Comparison of ENCODE assay signal across 12 cellular contexts in genomic region chr13:112895521-112896465, GRCh38.
DNase-seq lines count a peak whose midpoint lies in the region; ATAC-seq and TF ChIP-seq lines count a peak whose summit lies in the region.
"Had no signal": no experiment of that assay in that cellular context is flagged by ENCODE, and none has a peak within 500 bp of the region (broad histone marks: within the 10 kb centered on the region; RNA-seq: fewer than 3 reads in every experiment).

No MANE protein-coding gene starts in this region.

- H4K20me1 ChIP-seq in PC-9 (ENCODE audit: insufficient read depth): no peaks in the 10 kb centered on the region

- DNase-seq in heart right ventricle (no peak), Right ventricle myocardium superior (no peak), NOMO-1 (lab: John Stamatoyannopoulos, UW; ENCODE audit: unreplicated experiment in 2 of 2) (peak; percentile 15 to 98), Ammon's horn (ENCODE audit: low spot score) (no peak), PC-9 (no peak)
- DNase-seq: activated CD8-positive, alpha-beta memory T cell treated with anti-CD3 and anti-CD28 coated beads for 24 hours; effector CD4-positive, alpha-beta T cell; NCI-H524; T-helper 1 cell had no signal

- peaks cover 13% of the 10 kb centered on the region for H3K27me3 Mint-ChIP-seq in stimulated activated memory B cell treated with anti-CD40 and anti-IgM and Interleukin-4, amounts not matched to agents 10 μg/mL and 1 μg/mL and 100 μg/mL, for 72 hours

- TF ChIP-seq CTCF in heart right ventricle (IDR thresholded peaks at IDR 0.05): no peak
- TF ChIP-seq CTCF in PC-9 (conservative IDR thresholded peaks at IDR 0.05): no peak

- H3K79me2 ChIP-seq in PC-9 (ENCODE audit: low read depth): no peaks in the 10 kb centered on the region

- H3K36me3 Mint-ChIP-seq in stimulated activated memory B cell treated with anti-CD40 and anti-IgM and Interleukin-4, amounts not matched to agents 10 μg/mL and 1 μg/mL and 100 μg/mL, for 72 hours: no peaks in the 10 kb centered on the region

- H3K4me3 ChIP-seq in heart right ventricle (peak overlapping the region in 6 of 10 donors; percentile 42 to 59 (median 54)), iPS-18c (ENCODE audit: insufficient read depth, low read depth, low read length) (peak overlapping the region; percentile 70; the same call in 1 of the 2 replicates), PC-9 (no peak overlapping the region)

- intact Hi-C loops in heart right ventricle (cut with DNase I): no loop called here
- intact Hi-C loops in Right ventricle myocardium superior (cut with DNase I): no loop called here
- intact Hi-C loops in PC-9 (cut with micrococcal nuclease; ENCODE audit: unreplicated experiment): loop anchor here (1.0 kb wide), 1 partner anchor 36 kb away; no protein-coding TSS in a partner anchor

- no peaks in the 10 kb centered on the region for H3K9me3 Mint-ChIP-seq in stimulated activated memory B cell treated with anti-CD40 and anti-IgM and Interleukin-4, amounts not matched to agents 10 μg/mL and 1 μg/mL and 100 μg/mL, for 72 hours

- peaks cover 32% of the 10 kb centered on the region for H3K4me1 Mint-ChIP-seq in stimulated activated memory B cell treated with anti-CD40 and anti-IgM and Interleukin-4, amounts not matched to agents 10 μg/mL and 1 μg/mL and 100 μg/mL, for 72 hours

- peak in 2 of 8 donors; percentile 3 to 20 for ATAC-seq in heart right ventricle
- no peak for ATAC-seq in Right ventricle myocardium superior (ENCODE audit: poor library complexity)
- no peak for ATAC-seq in stimulated activated memory B cell treated with anti-CD40 and anti-IgM and Interleukin-4, amounts not matched to agents 10 μg/mL and 1 μg/mL and 100 μg/mL, for 72 hours
- no peak for ATAC-seq in HG03025 (IDR thresholded peaks at IDR 0.05; ENCODE audit: low FRiP score, unreplicated experiment)

- 60 to 66% methylated on average over 28 to 29 of the region's 29 CpGs for WGBS in heart right ventricle, 2 donors

- H3F3A ChIP-seq in PC-9 (ENCODE audit: insufficient read depth, low read depth): no peaks in the 10 kb centered on the region

- H3K4me3 Mint-ChIP-seq in stimulated activated memory B cell treated with anti-CD40 and anti-IgM and Interleukin-4, amounts not matched to agents 10 μg/mL and 1 μg/mL and 100 μg/mL, for 72 hours: peak overlapping the region; percentile 58

- peaks cover 7 to 33% (median 25%) of the 10 kb centered on the region in 9 donors for H3K4me1 ChIP-seq in heart right ventricle
- no peaks in the 10 kb centered on the region; the same call in 1 of the 2 replicates for H3K4me1 ChIP-seq in PC-9 (replicated peaks; ENCODE audit: insufficient read depth)

- no TSS peak for BruUV-seq in PC-9 (replicated peaks; lab: Mats Ljungman, UMichigan)

- H3K27ac ChIP-seq in heart right ventricle: no peak overlapping the region
- no peak overlapping the region for H3K27ac ChIP-seq in PC-9

- H3K4me2 ChIP-seq in PC-9: no peak overlapping the region

- no peaks in the 10 kb centered on the region for H3K9me2 ChIP-seq in PC-9 (ENCODE audit: insufficient read depth)

- H3K9me3 ChIP-seq in heart right ventricle (no peaks in the 10 kb centered on the region), iPS-18c (ENCODE audit: control insufficient read depth, insufficient read depth, low read length) (no peaks in the 10 kb centered on the region), PC-9 (ENCODE audit: insufficient read depth, low read depth) (no peaks in the 10 kb centered on the region)

- peak overlapping the region; percentile 27 for H3K27ac Mint-ChIP-seq in stimulated activated memory B cell treated with anti-CD40 and anti-IgM and Interleukin-4, amounts not matched to agents 10 μg/mL and 1 μg/mL and 100 μg/mL, for 72 hours

- CTCF ChIA-PET in PC-9 (lab: Charles Lee): no interaction called here

- POLR2A ChIA-PET in PC-9 (lab: Charles Lee; ENCODE audit: unreplicated experiment): no interaction called here

- H3K36me3 ChIP-seq in heart right ventricle (no peaks in the 10 kb centered on the region), PC-9 (ENCODE audit: low read depth) (no peaks in the 10 kb centered on the region)

- H3K27me3 ChIP-seq in heart right ventricle (peaks cover 0 to 56% (median 22%) of the 10 kb centered on the region in 7 donors), PC-9 (ENCODE audit: insufficient read depth, low read depth) (peaks cover 91% of the 10 kb centered on the region)

- H2AFZ ChIP-seq in PC-9: no peak overlapping the region

Comparison
In these comparisons a context has a peak if more than half of its experiments do, and no peak if none do; other contexts are left out.
1. DNase-seq: peak in NOMO-1 (2 of 2); none in heart right ventricle (0 of 2), Right ventricle myocardium superior (single experiment), Ammon's horn (single experiment) and PC-9 (0 of 2).